In genomic region chr12:57750561-57751431, GRCh38 we compare ENCODE assay signal across 1 cellular context.
TF ChIP-seq lines count a peak whose summit lies in the region.

No MANE protein-coding gene starts in this region.

TF ChIP-seq in H1, 55 proteins besides CTCF, POLR2A, EP300 and RAD21:
- TF ChIP-seq SIN3A (conservative IDR thresholded peaks at IDR 0.05 in 1 of 2, IDR thresholded peaks at IDR 0.05 in 1 of 2; ENCODE audit: low read depth in 1 of 2, low read length in 2 of 2) (0 out of 4 replicates have a peak, but pooled peaks of 1 of the 2 experiments have one; percentile 6), CREB1 (IDR thresholded peaks at IDR 0.05) (no peak)
